ENCODE assay signal across 19 cellular contexts in the genomic region with DNA sequence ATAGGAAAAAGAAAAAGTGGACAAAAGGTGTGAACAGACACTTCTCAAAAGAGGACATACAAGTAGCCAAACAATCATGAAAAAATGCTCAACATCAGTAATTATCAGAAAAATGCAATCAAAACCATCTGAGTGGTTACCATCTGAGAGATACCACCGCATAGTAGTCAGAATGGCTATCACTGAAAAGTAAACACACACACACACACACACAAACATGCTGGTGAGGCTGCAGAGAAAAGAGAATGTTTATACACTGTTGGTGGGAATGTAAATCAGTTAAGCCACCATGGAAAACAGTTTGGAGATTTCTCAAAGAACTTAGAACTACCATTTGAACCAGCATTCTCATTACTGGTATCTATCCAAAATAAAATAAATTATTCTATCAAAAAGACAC.
DNase-seq lines count a peak whose midpoint lies in the region; ATAC-seq and TF ChIP-seq lines count a peak whose summit lies in the region.
"Had no signal": no experiment of that assay in that cellular context is flagged by ENCODE, and none has a peak within 500 bp of the region (broad histone marks: within the 10 kb centered on the region; RNA-seq: fewer than 3 reads in every experiment).

No MANE protein-coding gene starts in this region.

- no peak overlapping the region for H3K27ac Mint-ChIP-seq in HFFc6
- H3K27ac Mint-ChIP-seq: CD4-positive, alpha-beta T cell had no signal

- H4K91ac ChIP-seq in trophoblast cell (ENCODE audit: low read depth, low read length): no peak overlapping the region

- H3K18ac ChIP-seq in trophoblast cell (ENCODE audit: low read length): no peak overlapping the region

- H3K23ac ChIP-seq in trophoblast cell (ENCODE audit: low read length): no peak overlapping the region

- no peak overlapping the region for H2BK12ac ChIP-seq in trophoblast cell (ENCODE audit: low read length)

- H3K9ac ChIP-seq in trophoblast cell (ENCODE audit: low read length): no peak overlapping the region
- H3K9ac ChIP-seq: BLaER1 had no signal

- no peak overlapping the region for H2BK120ac ChIP-seq in trophoblast cell (ENCODE audit: insufficient read depth, low read length, poor library complexity)

- ATAC-seq in GM21526 (IDR thresholded peaks at IDR 0.05; ENCODE audit: low FRiP score, unreplicated experiment): no peak
- ATAC-seq: A549, K562 had no signal

- H3K4me1 Mint-ChIP-seq in HFFc6 (ENCODE audit: low read depth): peaks cover 13% of the 10 kb centered on the region

- no peak overlapping the region for H3K27ac ChIP-seq in trophoblast cell (ENCODE audit: low read depth, low read length)
- H3K27ac ChIP-seq: A549, BLaER1 had no signal

- no peak overlapping the region for H3K4me3 Mint-ChIP-seq in HFFc6
- H3K4me3 Mint-ChIP-seq: CD4-positive, alpha-beta T cell had no signal

- no peak overlapping the region for H2AK5ac ChIP-seq in trophoblast cell (ENCODE audit: low read length)

- no peak overlapping the region for H3K14ac ChIP-seq in trophoblast cell (ENCODE audit: low read length)

- H3K9me3 Mint-ChIP-seq in HFFc6: no peaks in the 10 kb centered on the region
- H3K9me3 Mint-ChIP-seq: CD4-positive, alpha-beta T cell had no signal

- H3K4me3 ChIP-seq in fibroblast of villous mesenchyme (ENCODE audit: low read depth, low read length) (no peak overlapping the region), trophoblast cell (ENCODE audit: low read depth, low read length) (no peak overlapping the region)
- H3K4me3 ChIP-seq: A549, BLaER1, K562 had no signal

- H4K8ac ChIP-seq in trophoblast cell (ENCODE audit: low read depth, low read length): no peak overlapping the region

- no peaks in the 10 kb centered on the region for H3K79me2 ChIP-seq in trophoblast cell (ENCODE audit: control insufficient read depth, insufficient read depth, low read length, poor library complexity)

- TF ChIP-seq CTCF in HFFc6 (IDR thresholded peaks at IDR 0.05): no peak
- no peak for TF ChIP-seq CTCF in fibroblast of villous mesenchyme (IDR thresholded peaks at IDR 0.05; ENCODE audit: insufficient read depth, low read depth, low read length)

- DNase-seq in HFFc6 (peak; percentile 45), amniotic epithelial cell (ENCODE audit: low read depth) (peak; percentile 4), fibroblast of villous mesenchyme (ENCODE audit: low read depth) (peak; percentile 54), trophoblast cell (peak; percentile 43 to 75), NCI-H2081 treated with DMSO at 0.1 percent for 48 hours (lab: John Stamatoyannopoulos, UW) (no peak), NCI-H1417 treated with DMSO at 0.1 percent for 48 hours (lab: John Stamatoyannopoulos, UW) (no peak)
- DNase-seq: CD4-positive, alpha-beta T cell; COR-L47; DND-41; NCI-H1092; NCI-H1436 treated with DMSO at 0.1 percent for 48 hours; NCI-H2029; NCI-H226; NCI-H510A treated with DMSO at 0.1 percent for 48 hours; NCI-H748 treated with DMSO at 0.1 percent for 48 hours had no signal

- H4K12ac ChIP-seq in trophoblast cell (ENCODE audit: low read depth, low read length): no peak overlapping the region

- H3K36me3 Mint-ChIP-seq in HFFc6 (ENCODE audit: low read depth): no peaks in the 10 kb centered on the region; the same call in 1 of the 2 replicates

- WGBS in trophoblast cell (ENCODE audit: extremely low coverage, insufficient coverage, insufficient read length): no CpG with 5 or more reads among the region's 1 CpG

- H3K27me3 ChIP-seq in trophoblast cell (ENCODE audit: insufficient read depth, low read length): no peaks in the 10 kb centered on the region
- H3K27me3 ChIP-seq: BLaER1 had no signal

- peaks cover 0 to 4% of the 10 kb centered on the region in 2 experiments for H3K4me1 ChIP-seq in trophoblast cell (ENCODE audit: control insufficient read depth in 1 of 2, insufficient read depth in 2 of 2, low read length in 2 of 2)
- H3K4me1 ChIP-seq: A549, BLaER1 had no signal

- H3K4ac ChIP-seq in trophoblast cell (ENCODE audit: low read depth, low read length): no peak overlapping the region

- no peaks in the 10 kb centered on the region for H3K9me3 ChIP-seq in trophoblast cell (ENCODE audit: insufficient read depth, low read depth, low read length)
- H3K9me3 ChIP-seq: A549, BLaER1 had no signal

- no peak overlapping the region for H2BK5ac ChIP-seq in trophoblast cell (ENCODE audit: low read depth, low read length, poor library complexity)

- H3K79me1 ChIP-seq in trophoblast cell (ENCODE audit: low read length): no peaks in the 10 kb centered on the region

- H3K36me3 ChIP-seq in trophoblast cell (ENCODE audit: control insufficient read depth in 1 of 2, insufficient read depth in 2 of 2, low read length in 2 of 2): no peaks in the 10 kb centered on the region
- H3K36me3 ChIP-seq: BLaER1 had no signal

- H3K4me2 ChIP-seq in trophoblast cell (ENCODE audit: low read length): no peak overlapping the region
- H3K4me2 ChIP-seq: A549, BLaER1 had no signal

- H2AFZ ChIP-seq in trophoblast cell (ENCODE audit: insufficient read depth, low read length, poor library complexity): no peak overlapping the region

- peaks cover 20% of the 10 kb centered on the region for H3K27me3 Mint-ChIP-seq in HFFc6 (ENCODE audit: insufficient read depth)
- H3K27me3 Mint-ChIP-seq: CD4-positive, alpha-beta T cell had no signal

Comparison
In these comparisons a context has a peak if more than half of its experiments do, and no peak if none do; other contexts are left out.
1. DNase-seq: peak in HFFc6 (single experiment), amniotic epithelial cell (single experiment), fibroblast of villous mesenchyme (single experiment) and trophoblast cell (2 of 2); none in NCI-H2081 treated with DMSO at 0.1 percent for 48 hours (single experiment) and NCI-H1417 treated with DMSO at 0.1 percent for 48 hours (single experiment).